ENCODE assay signal across 27 cellular contexts in the genomic region with DNA sequence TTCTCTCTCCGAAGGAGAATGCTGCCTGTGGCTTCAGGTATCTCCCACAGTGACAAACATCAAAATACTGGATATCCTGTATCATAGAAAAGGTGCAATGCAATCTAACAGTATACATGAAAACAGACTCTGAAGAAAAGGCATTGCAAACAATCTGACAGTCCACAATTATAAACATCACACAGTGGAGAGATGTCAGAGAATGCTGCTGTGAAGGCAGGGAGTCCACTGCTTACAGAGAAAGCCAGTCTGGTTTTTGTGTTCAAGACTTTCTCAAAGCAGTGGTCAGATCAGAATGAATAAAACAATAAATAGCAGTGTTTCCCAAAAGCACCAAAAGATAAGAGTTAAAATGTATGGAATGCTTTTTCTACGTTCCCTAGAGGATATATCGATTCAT. TPM values are rescaled to one million over a fixed set of nuclear protein-coding genes. Genes with fewer than 3 reads are reported as not detected.
DNase-seq lines count a peak whose midpoint lies in the region; ATAC-seq, FAIRE-seq and TF ChIP-seq lines count a peak whose summit lies in the region.
"Had no signal": no experiment of that assay in that cellular context is flagged by ENCODE, and none has a peak within 500 bp of the region (broad histone marks: within the 10 kb centered on the region; RNA-seq: fewer than 3 reads in every experiment).

No MANE protein-coding gene starts in this region.

- intact Hi-C loops in Caco-2 (cut with micrococcal nuclease; ENCODE audit: unreplicated experiment) (loop anchor here (2.0 kb wide), 1 partner anchor 45 kb away; no protein-coding TSS in a partner anchor), K562 (cut with micrococcal nuclease) (no loop called here)

- TF ChIP-seq EP300 in K562 (IDR thresholded peaks at IDR 0.05; ENCODE audit: low read length), result no peak

- H3K4me2 ChIP-seq in K562 (ENCODE audit: insufficient read depth, low read length), result peak overlapping the region; percentile 78
- H3K4me2 ChIP-seq: PC-9 had no signal

- H3K36me3 Mint-ChIP-seq in Caco-2 (ENCODE audit: insufficient read depth, unreplicated experiment), result no peaks in the 10 kb centered on the region
- H3K36me3 Mint-ChIP-seq: CD4-positive, alpha-beta memory T cell had no signal

- WGBS in K562 (ENCODE audit: insufficient coverage, low coverage, missing lambda C conversion rate), result 58% methylated on average over 3 of the region's 3 CpGs

- H3K9me3 Mint-ChIP-seq in Caco-2 (ENCODE audit: unreplicated experiment), result no peaks in the 10 kb centered on the region
- H3K9me3 Mint-ChIP-seq: CD4-positive, alpha-beta memory T cell; H9; HFFc6; T-cell had no signal

- no peaks in the 10 kb centered on the region for H4K20me1 ChIP-seq in K562 (replicated peaks; ENCODE audit: control insufficient read depth, insufficient read depth, low read length)

- POLR2A ChIA-PET in Caco-2 (lab: Charles Lee), result no interaction called here
- POLR2A ChIA-PET in K562 (lab: Yijun Ruan, JAX), result interaction anchor here (1.3 to 1.9 kb wide), 3 partner anchors 15 to 106 kb away, joined by 3 to 7 read pairs (median 5); a partner anchor contains a TSS

- H3K36me3 ChIP-seq in Caco-2 (ENCODE audit: control insufficient read depth, insufficient read depth, low read length) (no peaks in the 10 kb centered on the region), K562 (ENCODE audit: control insufficient read depth, insufficient read depth, low read length) (no peaks in the 10 kb centered on the region), MG63 (no peaks in the 10 kb centered on the region)
- H3K36me3 ChIP-seq: SJSA1 had no signal

- H3K9me3 ChIP-seq in Caco-2 (no peaks in the 10 kb centered on the region), K562 (replicated peaks; ENCODE audit: control insufficient read depth, insufficient read depth, low read depth, low read length) (no peaks in the 10 kb centered on the region), MG63 (no peaks in the 10 kb centered on the region)
- H3K9me3 ChIP-seq: SJSA1 had no signal

- FAIRE-seq in K562 (lab: Jason Lieb, UNC), result peak; percentile 19
- FAIRE-seq: GM12892, GM18507 had no signal

- no peak for TF ChIP-seq RAD21 in K562 (CRISPR knock-in tag; conservative IDR thresholded peaks at IDR 0.05 in 1 of 2, IDR thresholded peaks at IDR 0.05 in 1 of 2)

- no peak for DNase-seq in Caco-2
- DNase-seq in K562 (ENCODE audit: extremely low read depth in 1 of 4, low spot score in 3 of 4), result peak in 1 of 4 experiments; percentile 27
- DNase-seq in medulla oblongata (ENCODE audit: extremely low spot score), result peak; percentile 39
- DNase-seq in MG63, result no peak
- DNase-seq in stimulated activated CD4-positive, alpha-beta T cell treated with anti-CD3 and anti-CD28 coated beads, Interleukin-12 subunit alpha, Interleukin-12 subunit beta, amount 100 ng/mL, for 4 hours, result no peak
- DNase-seq: CD4-positive, alpha-beta memory T cell; DMS 273 treated with DMSO at 0.1 percent for 48 hours; DMS79; EL; GF-D8; H9; HFFc6; NCI-H1105 treated with DMSO at 0.1 percent for 48 hours; NCI-H146; NCI-H1930; NCI-H2227 treated with DMSO at 0.1 percent for 48 hours; NCI-H526 treated with DMSO at 0.1 percent for 48 hours; PC-9; T-cell had no signal

- BruUV-seq in Caco-2 (replicated peaks; lab: Mats Ljungman, UMichigan) (no TSS peak), K562 (replicated peaks; lab: Mats Ljungman, UMichigan) (no TSS peak)

- H3K79me2 ChIP-seq in K562 (ENCODE audit: control insufficient read depth, insufficient read depth, low read length), result no peaks in the 10 kb centered on the region

- peak; percentile 36 for ATAC-seq in K562
- no peak for ATAC-seq in GM18502 (IDR thresholded peaks at IDR 0.05; ENCODE audit: poor library complexity, unreplicated experiment)
- ATAC-seq: Right ventricle myocardium inferior, T-cell had no signal

- in situ Hi-C loops in K562 (cut with MboI), result no loop called here

- H3K9me1 ChIP-seq in K562 (ENCODE audit: control insufficient read depth, insufficient read depth, low read length), result no peaks in the 10 kb centered on the region

- H3K4me1 ChIP-seq in Caco-2, result peaks cover 14% of the 10 kb centered on the region
- H3K4me1 ChIP-seq in K562 (replicated peaks in 1 of 2; ENCODE audit: control insufficient read depth in 2 of 2, insufficient read depth in 2 of 2, low read length in 2 of 2), result peaks cover 7 to 34% of the 10 kb centered on the region in 2 experiments
- H3K4me1 ChIP-seq: SJSA1 had no signal

- H2AFZ ChIP-seq in K562 (ENCODE audit: low read depth, low read length), result peak overlapping the region; percentile 96

- H3K4me3 Mint-ChIP-seq in Caco-2 (ENCODE audit: unreplicated experiment), result no peak overlapping the region
- H3K4me3 Mint-ChIP-seq: CD4-positive, alpha-beta memory T cell; H9; HFFc6; T-cell had no signal

- H3K4me3 ChIP-seq in Caco-2 (ENCODE audit: low read depth, low read length), result no peak overlapping the region
- no peak overlapping the region for H3K4me3 ChIP-seq in K562
- H3K4me3 ChIP-seq in MG63, result no peak overlapping the region
- H3K4me3 ChIP-seq: PC-9, SJSA1 had no signal

- H3K27me3 ChIP-seq in Caco-2 (replicated peaks; ENCODE audit: control insufficient read depth, insufficient read depth, low read length) (no peaks in the 10 kb centered on the region), K562 (ENCODE audit: control insufficient read depth in 2 of 2, insufficient read depth in 2 of 2, low read length in 2 of 2) (no peaks in the 10 kb centered on the region), MG63 (no peaks in the 10 kb centered on the region)
- H3K27me3 ChIP-seq: SJSA1 had no signal

- H3K27ac Mint-ChIP-seq in Caco-2 (ENCODE audit: unreplicated experiment), result peak overlapping the region; percentile 41
- H3K27ac Mint-ChIP-seq: CD4-positive, alpha-beta memory T cell; HFFc6; T-cell had no signal

- no peak for TF ChIP-seq CTCF in Caco-2 (IDR thresholded peaks at IDR 0.05; ENCODE audit: insufficient read depth in 1 of 2, low read depth in 1 of 2, low read length in 1 of 2, severe bottlenecking in 1 of 2, unreplicated experiment in 1 of 2)
- no peak for TF ChIP-seq CTCF in K562 (IDR thresholded peaks at IDR 0.05 in 2 of 3, conservative IDR thresholded peaks at IDR 0.05 in 1 of 3; ENCODE audit: insufficient read depth in 2 of 3, low read depth in 1 of 3, low read length in 3 of 3)

- CTCF ChIA-PET in Caco-2 (lab: Charles Lee), result no interaction called here
- CTCF ChIA-PET in K562 (lab: Yijun Ruan, JAX; ENCODE audit: low intra/inter-chr PET ratio), result no interaction called here

- H3K9ac ChIP-seq in K562 (ENCODE audit: insufficient read depth in 1 of 2, low read depth in 2 of 2, low read length in 2 of 2), result peak overlapping the region in 1 of 2 experiments; percentile 67; a peak in 2 of 4 replicates

- peak overlapping the region; percentile 91 for H3K27ac ChIP-seq in K562 (ENCODE audit: extremely low read depth, low read depth, low read length)
- H3K27ac ChIP-seq in temporal lobe (ENCODE audit: low read depth, low read length), result peak overlapping the region; percentile 0
- H3K27ac ChIP-seq: PC-9, SJSA1 had no signal

- no peaks in the 10 kb centered on the region for H3K27me3 Mint-ChIP-seq in Caco-2 (ENCODE audit: insufficient read depth, unreplicated experiment)

- H3K4me1 Mint-ChIP-seq in Caco-2 (ENCODE audit: low read depth, unreplicated experiment), result peaks cover 10% of the 10 kb centered on the region
- H3K4me1 Mint-ChIP-seq: CD4-positive, alpha-beta memory T cell; T-cell had no signal

- TF ChIP-seq POLR2A in K562 (conservative IDR thresholded peaks at IDR 0.05), result no peak

RNA-seq across cellular contexts. Expression of a gene that starts 28.7 kb away (rescaled TPM):
- total RNA-seq in Caco-2 (2022) (0.09 and 0.72 TPM in 2 replicates), K562 (2014; rRNA removed) (not detected in 2 replicates), K562 (2014; rRNA removed; fragmentation: Illumina TruSeq; extraction: Trizol) (0.07 TPM in 1 of 2 replicates, not detected in the other), K562 (2015; rRNA removed; fragmentation: Illumina TruSeq; extraction: Trizol) (0.04 and 0.15 TPM in 2 replicates), K562 (2021) (0.11 and 0.27 TPM in 2 replicates), temporal lobe (3.4 TPM)
- 0.32 and 0.53 TPM in 2 replicates for total RNA-seq in K562 (2011; cell fraction: chromatin; rRNA removed; ENCODE audit: low replicate concordance)
- total RNA-seq in K562 (2011; cell fraction: nucleolus; rRNA removed), result 0.13 TPM in 1 of 2 replicates, not detected in the other
- total RNA-seq in K562 (2011; cell fraction: nucleoplasm; rRNA removed), result 0.15 and 0.23 TPM in 2 replicates
- polyA plus RNA-seq in K562 (2011; rRNA removed) (0.14 and 0.39 TPM in 2 replicates), K562 (2014; fragmentation: Illumina TruSeq; extraction: Trizol) (0.15 and 0.18 TPM in 2 replicates), K562 (2014; fragmentation: Nextera tagmentation; extraction: Ambion mirVana) (under 1 TPM in 1 of 2 experiments, not detected in 1; 0.32 TPM), K562 (2014; rRNA removed) (0.03 and 0.19 TPM in 2 replicates)
- 0.03 TPM in 2 replicates for polyA plus RNA-seq in K562 (2011; cell fraction: cytosol; rRNA removed)
- 0.36 and 0.60 TPM in 2 replicates for polyA plus RNA-seq in K562 (2011; cell fraction: nucleus; rRNA removed)
- polyA plus RNA-seq in K562 (2012), result 0.18 and 0.32 TPM in 2 replicates
- 0.21 TPM in 1 of 2 replicates, not detected in the other for polyA minus RNA-seq in K562 (2011; rRNA and poly(A)+ RNA removed)
- not detected in 2 replicates for polyA minus RNA-seq in K562 (2011; cell fraction: cytosol; rRNA and poly(A)+ RNA removed)
- polyA minus RNA-seq in K562 (2011; cell fraction: nucleus; rRNA and poly(A)+ RNA removed), result 0.13 TPM in 1 of 2 replicates, not detected in the other
- not detected in 2 replicates for total RNA-seq in MG63 (2014; rRNA removed; shearing (Covaris generic); ENCODE audit: low replicate concordance)
- total RNA-seq: HFFc6, HT1080, LHCN-M2, Right ventricle myocardium inferior, SJSA1 had no signal
- polyA plus RNA-seq: CD4-positive, alpha-beta memory T cell had no signal

RNA-seq across cellular contexts. Expression of a gene that starts 47.6 kb away (rescaled TPM):
- total RNA-seq in Caco-2 (2022) (29.1 and 34.4 TPM in 2 replicates), K562 (2014; rRNA removed) (52.9 and 62.7 TPM in 2 replicates), K562 (2014; rRNA removed; fragmentation: Illumina TruSeq; extraction: Trizol) (59.4 and 60.9 TPM in 2 replicates), K562 (2015; rRNA removed; fragmentation: Illumina TruSeq; extraction: Trizol) (52.4 and 60.8 TPM in 2 replicates), K562 (2021) (54.1 and 54.9 TPM in 2 replicates), temporal lobe (25.1 TPM)
- 75.3 and 78.4 TPM in 2 replicates for total RNA-seq in K562 (2011; cell fraction: chromatin; rRNA removed; ENCODE audit: low replicate concordance)
- 50.4 and 59.2 TPM in 2 replicates for total RNA-seq in K562 (2011; cell fraction: nucleolus; rRNA removed)
- 51.7 and 52.6 TPM in 2 replicates for total RNA-seq in K562 (2011; cell fraction: nucleoplasm; rRNA removed)
- polyA plus RNA-seq in K562 (2011; rRNA removed) (52.1 and 78.1 TPM in 2 replicates), K562 (2014; fragmentation: Illumina TruSeq; extraction: Trizol) (44.5 and 54.9 TPM in 2 replicates), K562 (2014; fragmentation: Nextera tagmentation; extraction: Ambion mirVana) (100 to 1,000 TPM; 120 to 148 TPM), K562 (2014; rRNA removed) (54.4 and 69.3 TPM in 2 replicates)
- polyA plus RNA-seq in K562 (2011; cell fraction: cytosol; rRNA removed), result 22.0 and 25.7 TPM in 2 replicates
- polyA plus RNA-seq in K562 (2011; cell fraction: nucleus; rRNA removed), result 28.3 and 30.4 TPM in 2 replicates
- 33.4 and 56.4 TPM in 2 replicates for polyA plus RNA-seq in K562 (2012)
- 59.4 and 68.8 TPM in 2 replicates for polyA minus RNA-seq in K562 (2011; rRNA and poly(A)+ RNA removed)
- polyA minus RNA-seq in K562 (2011; cell fraction: cytosol; rRNA and poly(A)+ RNA removed), result 30.7 and 38.0 TPM in 2 replicates
- 52.6 and 58.6 TPM in 2 replicates for polyA minus RNA-seq in K562 (2011; cell fraction: nucleus; rRNA and poly(A)+ RNA removed)
- total RNA-seq in MG63 (2014; rRNA removed; shearing (Covaris generic); ENCODE audit: low replicate concordance), result 30.9 and 36.2 TPM in 2 replicates

RNA-seq across cellular contexts. Expression of a gene that starts 47.9 kb away (rescaled TPM):
- total RNA-seq in Caco-2 (2022), result 56.5 and 61.1 TPM in 2 replicates
- total RNA-seq in K562 (2011; cell fraction: chromatin; rRNA removed; ENCODE audit: low replicate concordance), result 40.7 and 142 TPM in 2 replicates
- 26.7 and 34.7 TPM in 2 replicates for total RNA-seq in K562 (2011; cell fraction: nucleolus; rRNA removed)
- total RNA-seq in K562 (2011; cell fraction: nucleoplasm; rRNA removed), result 60.4 and 72.4 TPM in 2 replicates
- total RNA-seq in K562 (2014; rRNA removed), result 118 and 119 TPM in 2 replicates
- total RNA-seq in K562 (2014; rRNA removed; fragmentation: Illumina TruSeq; extraction: Trizol), result 159 and 166 TPM in 2 replicates
- total RNA-seq in K562 (2015; rRNA removed; fragmentation: Illumina TruSeq; extraction: Trizol), result 156 and 169 TPM in 2 replicates
- 115 and 119 TPM in 2 replicates for total RNA-seq in K562 (2021)
- polyA plus RNA-seq in K562 (2011; rRNA removed), result 112 and 161 TPM in 2 replicates
- 17.1 and 48.8 TPM in 2 replicates for polyA plus RNA-seq in K562 (2011; cell fraction: cytosol; rRNA removed)
- 26.1 and 46.6 TPM in 2 replicates for polyA plus RNA-seq in K562 (2011; cell fraction: nucleus; rRNA removed)
- polyA plus RNA-seq in K562 (2012), result 59.1 and 82.5 TPM in 2 replicates
- polyA plus RNA-seq in K562 (2014; fragmentation: Illumina TruSeq; extraction: Trizol), result 142 and 193 TPM in 2 replicates
- 100 to 1,000 TPM; 125 to 157 TPM for polyA plus RNA-seq in K562 (2014; fragmentation: Nextera tagmentation; extraction: Ambion mirVana)
- polyA plus RNA-seq in K562 (2014; rRNA removed), result 161 and 170 TPM in 2 replicates
- 104 and 106 TPM in 2 replicates for polyA minus RNA-seq in K562 (2011; rRNA and poly(A)+ RNA removed)
- polyA minus RNA-seq in K562 (2011; cell fraction: cytosol; rRNA and poly(A)+ RNA removed), result 40.9 and 62.6 TPM in 2 replicates
- 34.1 and 61.0 TPM in 2 replicates for polyA minus RNA-seq in K562 (2011; cell fraction: nucleus; rRNA and poly(A)+ RNA removed)
- 22.6 TPM for total RNA-seq in temporal lobe
- total RNA-seq in MG63 (2014; rRNA removed; shearing (Covaris generic); ENCODE audit: low replicate concordance), result 80.9 and 83.9 TPM in 2 replicates
